In the genomic region with DNA sequence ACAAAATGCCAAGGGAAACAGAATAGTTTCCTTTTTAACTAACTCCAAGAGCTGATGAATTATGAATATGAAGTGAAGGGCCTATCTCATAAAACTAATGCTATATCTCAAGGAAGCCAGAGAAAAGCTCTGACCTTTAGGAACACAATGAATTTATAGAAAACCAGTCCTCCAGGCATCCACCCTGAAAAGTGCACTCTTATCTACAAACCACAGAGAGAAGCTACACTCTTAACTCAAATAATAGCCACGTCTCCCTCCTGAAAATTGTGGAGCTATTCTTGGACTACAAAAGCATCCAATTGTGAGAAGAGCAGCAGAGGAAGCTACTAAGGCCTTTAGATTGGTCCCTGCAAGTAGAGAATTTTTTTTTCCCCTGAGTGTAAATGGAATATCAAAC, we compare ENCODE assay signal across 11 cellular contexts.
"Had no signal": no experiment of that assay in that cellular context is flagged by ENCODE, and none has a peak within 500 bp of the region (broad histone marks: within the 10 kb centered on the region; RNA-seq: fewer than 3 reads in every experiment).

No MANE protein-coding gene starts in this region.

- ATAC-seq: gastrocnemius medialis; left lobe of liver; stimulated activated effector memory CD8-positive, alpha-beta T cell treated with anti-CD3 and anti-CD28 coated beads, Interleukin-12 subunit alpha, Interleukin-12 subunit beta, amount 100 ng/mL, for 72 hours; upper lobe of right lung had no signal

- H3K27ac Mint-ChIP-seq: activated naive CD4-positive, alpha-beta T cell treated with anti-CD3 and anti-CD28 coated beads, Interleukin-2, amount 10 ng/mL, durations not matched to agents 7 days and 5 days; activated T-helper 2 cell treated with anti-CD3 and anti-CD28 coated beads, Interferon-gamma antibody, Interleukin-2, Interleukin-4, amounts not matched to agents 10 μg/mL and 5 μg/mL and 100 μg/mL, durations not matched to agents 14 hours and 24 hours and 36 hours; neural progenitor cell; stimulated activated effector memory CD8-positive, alpha-beta T cell treated with anti-CD3 and anti-CD28 coated beads, Interleukin-12 subunit alpha, Interleukin-12 subunit beta, amount 100 ng/mL, for 72 hours had no signal

- H3K27me3 Mint-ChIP-seq: activated naive CD4-positive, alpha-beta T cell treated with anti-CD3 and anti-CD28 coated beads, Interleukin-2, amount 10 ng/mL, durations not matched to agents 7 days and 5 days had no signal

- DNase-seq: activated CD4-positive, alpha-beta T cell treated with anti-CD3 and anti-CD28 coated beads for 1 hour; activated CD4-positive, alpha-beta T cell treated with anti-CD3 and anti-CD28 coated beads, Interleukin-2, amount 50 U/mL, for 48 hours; activated naive CD4-positive, alpha-beta T cell treated with anti-CD3 and anti-CD28 coated beads, Interleukin-2, amount 10 ng/mL, durations not matched to agents 7 days and 5 days; gastrocnemius medialis; islet precursor cell; ovary; upper lobe of right lung had no signal

- H3K36me3 Mint-ChIP-seq: activated naive CD4-positive, alpha-beta T cell treated with anti-CD3 and anti-CD28 coated beads, Interleukin-2, amount 10 ng/mL, durations not matched to agents 7 days and 5 days; neural progenitor cell; stimulated activated effector memory CD8-positive, alpha-beta T cell treated with anti-CD3 and anti-CD28 coated beads, Interleukin-12 subunit alpha, Interleukin-12 subunit beta, amount 100 ng/mL, for 72 hours had no signal

- H3K4me1 Mint-ChIP-seq: activated naive CD4-positive, alpha-beta T cell treated with anti-CD3 and anti-CD28 coated beads, Interleukin-2, amount 10 ng/mL, durations not matched to agents 7 days and 5 days; neural progenitor cell; stimulated activated effector memory CD8-positive, alpha-beta T cell treated with anti-CD3 and anti-CD28 coated beads, Interleukin-12 subunit alpha, Interleukin-12 subunit beta, amount 100 ng/mL, for 72 hours had no signal

- H3K9me3 Mint-ChIP-seq: activated naive CD4-positive, alpha-beta T cell treated with anti-CD3 and anti-CD28 coated beads, Interleukin-2, amount 10 ng/mL, durations not matched to agents 7 days and 5 days; activated T-helper 2 cell treated with anti-CD3 and anti-CD28 coated beads, Interferon-gamma antibody, Interleukin-2, Interleukin-4, amounts not matched to agents 10 μg/mL and 5 μg/mL and 100 μg/mL, durations not matched to agents 14 hours and 24 hours and 36 hours; neural progenitor cell had no signal

- H3K4me3 Mint-ChIP-seq: activated naive CD4-positive, alpha-beta T cell treated with anti-CD3 and anti-CD28 coated beads, Interleukin-2, amount 10 ng/mL, durations not matched to agents 7 days and 5 days; neural progenitor cell; stimulated activated effector memory CD8-positive, alpha-beta T cell treated with anti-CD3 and anti-CD28 coated beads, Interleukin-12 subunit alpha, Interleukin-12 subunit beta, amount 100 ng/mL, for 72 hours had no signal
